16 cellular contexts compared by ENCODE assay signal in the genomic region with DNA sequence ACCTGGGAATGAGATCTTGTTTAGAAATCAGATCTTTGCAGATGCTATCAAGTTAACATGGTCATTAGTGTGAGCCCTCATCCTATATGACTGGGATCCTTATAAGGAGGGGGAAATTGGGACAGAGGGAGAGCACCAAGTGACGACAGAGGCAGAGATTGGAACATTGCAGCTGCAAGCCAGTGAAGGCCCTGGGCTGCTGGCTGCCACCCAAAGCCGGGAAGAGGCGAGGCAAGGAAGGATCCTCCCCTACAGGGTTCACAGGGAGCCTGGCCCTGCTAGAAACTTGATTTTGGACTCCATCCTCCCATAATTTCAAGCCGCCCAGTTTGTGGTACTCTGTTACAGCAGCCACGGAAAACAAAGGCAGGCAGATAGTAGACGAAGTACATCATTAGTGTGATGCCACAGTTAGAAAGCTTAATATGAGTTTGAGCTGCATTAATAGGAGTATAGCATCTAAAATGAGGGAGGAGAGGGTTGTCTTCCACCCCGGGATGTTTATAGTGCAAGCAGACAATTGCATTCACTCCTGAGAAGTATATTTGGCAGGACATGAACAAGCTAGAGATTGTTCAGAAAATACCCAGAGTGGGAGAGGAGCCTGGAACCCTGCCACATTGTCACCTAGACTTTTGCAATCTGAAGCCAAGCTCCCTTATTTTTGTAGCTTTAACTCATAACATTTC. TPM values are rescaled to one million over a fixed set of nuclear protein-coding genes. Genes with fewer than 3 reads are reported as not detected.
DNase-seq lines count a peak whose midpoint lies in the region; ATAC-seq and TF ChIP-seq lines count a peak whose summit lies in the region.
"Had no signal": no experiment of that assay in that cellular context is flagged by ENCODE, and none has a peak within 500 bp of the region (broad histone marks: within the 10 kb centered on the region; RNA-seq: fewer than 3 reads in every experiment).

No MANE protein-coding gene starts in this region.

- no peaks in the 10 kb centered on the region for H3K27me3 ChIP-seq in psoas muscle (ENCODE audit: insufficient read depth in 3 of 3, low read length in 2 of 3)
- H3K27me3 ChIP-seq: hepatocyte had no signal

- no peak overlapping the region for H3K4me3 Mint-ChIP-seq in brain
- H3K4me3 Mint-ChIP-seq: activated T-cell treated with anti-CD3 and anti-CD28 coated beads, Interleukin-2, amount 50 U/mL, for 72 hours; T-helper 17 cell had no signal

- no peak for TF ChIP-seq POLR2A in lower leg skin (IDR thresholded peaks at IDR 0.05)

- WGBS in psoas muscle, 3 donors, result 45 to 63% (median 53%) methylated on average over 7 of the region's 7 CpGs
- WGBS in lower leg skin, 2 donors, result 36 to 46% methylated on average over 7 of the region's 7 CpGs

- H3K4me3 ChIP-seq in psoas muscle, result no peak overlapping the region
- H3K4me3 ChIP-seq in lower leg skin (ENCODE audit: low read depth, poor library complexity, severe bottlenecking), result no peak overlapping the region
- H3K4me3 ChIP-seq: hepatocyte, lower lobe of right lung had no signal

- H3K4me1 Mint-ChIP-seq in brain, result peaks cover 57% of the 10 kb centered on the region

- H3K9me3 Mint-ChIP-seq in brain, result peaks cover 0 to 7% (median 3%) of the 10 kb centered on the region in 5 experiments
- H3K9me3 Mint-ChIP-seq: activated T-cell treated with anti-CD3 and anti-CD28 coated beads, Interleukin-2, amount 50 U/mL, for 72 hours had no signal

- no peaks in the 10 kb centered on the region for H3K36me3 ChIP-seq in psoas muscle (ENCODE audit: insufficient read depth in 1 of 2, low read depth in 1 of 2)
- H3K36me3 ChIP-seq: lower lobe of right lung had no signal

- peak overlapping the region in 4 of 5 experiments; percentile 29 to 83 (median 40) for H3K27ac Mint-ChIP-seq in brain
- H3K27ac Mint-ChIP-seq: activated T-cell treated with anti-CD3 and anti-CD28 coated beads, Interleukin-2, amount 50 U/mL, for 72 hours; T-helper 17 cell had no signal

- no peaks in the 10 kb centered on the region for H3K9me3 ChIP-seq in psoas muscle
- H3K9me3 ChIP-seq: lower lobe of right lung had no signal

- peaks cover 7% of the 10 kb centered on the region for H3K27me3 Mint-ChIP-seq in brain

- H3K36me3 Mint-ChIP-seq in brain, result no peaks in the 10 kb centered on the region

- DNase-seq in EH (ENCODE audit: low read depth) (peak; percentile 66), left cardiac atrium (peak; percentile 72), psoas muscle (peak; percentile 71 to 79), lower leg skin (ENCODE audit: low spot score in 2 of 2) (no peak)
- DNase-seq in stimulated activated CD8-positive, alpha-beta memory T cell treated with anti-CD3 and anti-CD28 coated beads, Interleukin-4, amount 100 ng/mL, for 48 hours, result no peak
- DNase-seq: activated CD4-positive, alpha-beta T cell treated with anti-CD3 and anti-CD28 coated beads for 48 hours; activated T-cell treated with anti-CD3 and anti-CD28 coated beads, Interleukin-2, amount 50 U/mL, for 72 hours; DMS79; lower lobe of right lung; NCI-H146; NCI-H510A; T-helper 17 cell had no signal

- TF ChIP-seq CTCF in brain (conservative IDR thresholded peaks at IDR 0.05), result no peak
- TF ChIP-seq CTCF in psoas muscle (IDR thresholded peaks at IDR 0.05), result no peak
- no peak for TF ChIP-seq CTCF in lower leg skin (IDR thresholded peaks at IDR 0.05)

- intact Hi-C loops in left cardiac atrium (cut with DNase I) (no loop called here), psoas muscle (cut with DNase I) (no loop called here), lower leg skin (cut with DNase I; ENCODE audit: low total_unique reads) (no loop called here)

- no peaks in the 10 kb centered on the region for H3K4me1 ChIP-seq in psoas muscle
- H3K4me1 ChIP-seq: lower lobe of right lung had no signal

- ATAC-seq in left cardiac atrium (peak; percentile 71 to 74), psoas muscle (peak in 2 of 4 donors; percentile 24 to 47), GM19023 (IDR thresholded peaks at IDR 0.05; ENCODE audit: unreplicated experiment) (no peak), GM19452 (IDR thresholded peaks at IDR 0.05; ENCODE audit: unreplicated experiment) (no peak)
- ATAC-seq: activated T-cell treated with anti-CD3 and anti-CD28 coated beads, Interleukin-2, amount 50 U/mL, for 72 hours; T-helper 17 cell had no signal

- no peak overlapping the region for H3K27ac ChIP-seq in psoas muscle
- H3K27ac ChIP-seq: hepatocyte, lower lobe of right lung had no signal

RNA-seq across cellular contexts. Expression of gene CLMP, which starts 56.8 kb away (rescaled TPM):
- 17.6 TPM for polyA plus RNA-seq in brain (ENCODE audit: insufficient read depth, low read depth, low replicate concordance)
- 10 to 100 TPM; 30.6 to 38.6 TPM for total RNA-seq in left cardiac atrium
- 1 to 10 TPM; 2.9 to 4.2 (median 3.0) TPM for total RNA-seq in psoas muscle
- polyA plus RNA-seq in psoas muscle, result 1 to 10 TPM in 2 of 3 donors, under 1 TPM in 1; 0.83 to 3.3 (median 1.7) TPM
- 10 to 100 TPM in 3 of 4 donors, 1 to 10 TPM in 1; 7.6 to 27.0 (median 17.7) TPM for total RNA-seq in lower leg skin

Comparison
In these comparisons a context has a peak if more than half of its experiments do, and no peak if none do; other contexts are left out.
1. DNase-seq: peak in EH (single experiment), left cardiac atrium (single experiment) and psoas muscle (2 of 2); none in stimulated activated CD8-positive, alpha-beta memory T cell treated with anti-CD3 and anti-CD28 coated beads, Interleukin-4, amount 100 ng/mL, for 48 hours (single experiment) and lower leg skin (0 of 2).
2. ATAC-seq: peak in left cardiac atrium (2 of 2); none in GM19023 (single experiment) and GM19452 (single experiment).